In genomic region chr2:197307236-197307932, GRCh38 we compare ENCODE assay signal across 8 cellular contexts. TPM values are rescaled to one million over a fixed set of nuclear protein-coding genes. Genes with fewer than 3 reads are reported as not detected.
A peak's percentile ranks its signal among the peaks of the same experiment; 100 is the strongest.
DNase-seq lines count a peak whose midpoint lies in the region; ATAC-seq and TF ChIP-seq lines count a peak whose summit lies in the region.

No MANE protein-coding gene starts in this region.

- no peak for DNase-seq in CD4-positive, alpha-beta T cell
- DNase-seq in LHCN-M2 (ENCODE audit: low read depth): peak; percentile 11
- no peak for DNase-seq in activated naive CD8-positive, alpha-beta T cell treated with anti-CD3 and anti-CD28 coated beads, Interleukin-2, amount 10 ng/mL, durations not matched to agents 7 days and 5 days
- no peak for DNase-seq in naive thymus-derived CD4-positive, alpha-beta T cell

- no peaks in the 10 kb centered on the region for H3K27me3 Mint-ChIP-seq in CD4-positive, alpha-beta T cell
- no peaks in the 10 kb centered on the region for H3K27me3 Mint-ChIP-seq in activated naive CD8-positive, alpha-beta T cell treated with anti-CD3 and anti-CD28 coated beads, Interleukin-2, amount 10 ng/mL, durations not matched to agents 7 days and 5 days
- no peaks in the 10 kb centered on the region for H3K27me3 Mint-ChIP-seq in naive thymus-derived CD4-positive, alpha-beta T cell

- no peak for ATAC-seq in CD4-positive, alpha-beta T cell (ENCODE audit: poor library complexity)
- no peak for ATAC-seq in activated naive CD8-positive, alpha-beta T cell treated with anti-CD3 and anti-CD28 coated beads, Interleukin-2, amount 10 ng/mL, durations not matched to agents 7 days and 5 days (ENCODE audit: low read depth)
- ATAC-seq in naive thymus-derived CD4-positive, alpha-beta T cell: no peak
- no peak for ATAC-seq in GM18498 (IDR thresholded peaks at IDR 0.05; ENCODE audit: unreplicated experiment)
- no peak for ATAC-seq in GM19463 (IDR thresholded peaks at IDR 0.05; ENCODE audit: unreplicated experiment)
- no peak for ATAC-seq in HG03025 (IDR thresholded peaks at IDR 0.05; ENCODE audit: low FRiP score, unreplicated experiment)
- ATAC-seq in HG02588 (IDR thresholded peaks at IDR 0.05; ENCODE audit: unreplicated experiment): no peak

- CTCF ChIA-PET in CD4-positive, alpha-beta T cell (lab: Charles Lee): interaction anchor here (0.7 to 8.1 kb wide), 13 partner anchors 12 to 194 kb away, joined by 3 to 69 read pairs (median 5); no protein-coding TSS in a partner anchor
- CTCF ChIA-PET in naive thymus-derived CD4-positive, alpha-beta T cell (lab: Charles Lee): interaction anchor here (0.6 to 7.5 kb wide), 9 partner anchors 21 to 576 kb away, joined by 3 to 80 read pairs (median 5); no protein-coding TSS in a partner anchor

- H3K4me1 ChIP-seq in naive thymus-derived CD4-positive, alpha-beta T cell (ENCODE audit: control insufficient read depth in 2 of 2, insufficient read depth in 2 of 2, low read length in 2 of 2): peaks cover 65 to 69% of the 10 kb centered on the region in 2 donors

- intact Hi-C loops in CD4-positive, alpha-beta T cell (cut with DNase I, micrococcal nuclease): loop anchor here (5.0 to 10.0 kb wide), 2 partner anchors 50 to 1133 kb away; partner anchors contain the start of gene STK17B (in 1 of the 2)
- intact Hi-C loops in naive thymus-derived CD4-positive, alpha-beta T cell (cut with micrococcal nuclease): loop anchor here in 1 of 2 donors (5.0 to 10.0 kb wide), 4 partner anchors 190 to 1133 kb away; partner anchors contain the start of genes HSPD1, PGAP1 and STK17B

- H3K9me3 ChIP-seq in CD4-positive, alpha-beta T cell (ENCODE audit: control insufficient read depth, low read length): no peaks in the 10 kb centered on the region
- no peaks in the 10 kb centered on the region for H3K9me3 ChIP-seq in naive thymus-derived CD4-positive, alpha-beta T cell (ENCODE audit: control insufficient read depth in 2 of 3, low read length in 3 of 3)

- H3K36me3 Mint-ChIP-seq in CD4-positive, alpha-beta T cell (ENCODE audit: low read depth): peaks cover 55% of the 10 kb centered on the region
- peaks cover 24% of the 10 kb centered on the region for H3K36me3 Mint-ChIP-seq in activated naive CD8-positive, alpha-beta T cell treated with anti-CD3 and anti-CD28 coated beads, Interleukin-2, amount 10 ng/mL, durations not matched to agents 7 days and 5 days
- H3K36me3 Mint-ChIP-seq in naive thymus-derived CD4-positive, alpha-beta T cell: peaks cover 0 to 38% (median 4%) of the 10 kb centered on the region in 5 donors

- H3K9me3 Mint-ChIP-seq in CD4-positive, alpha-beta T cell: no peaks in the 10 kb centered on the region
- no peaks in the 10 kb centered on the region for H3K9me3 Mint-ChIP-seq in activated naive CD8-positive, alpha-beta T cell treated with anti-CD3 and anti-CD28 coated beads, Interleukin-2, amount 10 ng/mL, durations not matched to agents 7 days and 5 days
- H3K9me3 Mint-ChIP-seq in naive thymus-derived CD4-positive, alpha-beta T cell: no peaks in the 10 kb centered on the region

- POLR2A ChIA-PET in CD4-positive, alpha-beta T cell (lab: Charles Lee): interaction anchor here (0.7 to 20.5 kb wide), 15 partner anchors 10 to 1141 kb away, joined by 3 to 754 read pairs (median 15); partner anchors contain the start of genes HSPD1 and HSPE1
- POLR2A ChIA-PET in activated naive CD8-positive, alpha-beta T cell treated with anti-CD3 and anti-CD28 coated beads, Interleukin-2, amount 10 ng/mL, durations not matched to agents 7 days and 5 days (lab: Charles Lee): interaction anchor here (0.6 to 8.2 kb wide), 21 partner anchors 10 to 139 kb away, joined by 3 to 122 read pairs (median 5); no protein-coding TSS in a partner anchor
- POLR2A ChIA-PET in naive thymus-derived CD4-positive, alpha-beta T cell (lab: Charles Lee): interaction anchor here (0.6 to 13.4 kb wide), 15 partner anchors 11 to 174 kb away, joined by 3 to 250 read pairs (median 6); no protein-coding TSS in a partner anchor

- TF ChIP-seq CTCF in CD4-positive, alpha-beta T cell (IDR thresholded peaks at IDR 0.05): no peak

- H3K4me1 Mint-ChIP-seq in CD4-positive, alpha-beta T cell (ENCODE audit: low read depth): peaks cover 77% of the 10 kb centered on the region
- peaks cover 70% of the 10 kb centered on the region for H3K4me1 Mint-ChIP-seq in activated naive CD8-positive, alpha-beta T cell treated with anti-CD3 and anti-CD28 coated beads, Interleukin-2, amount 10 ng/mL, durations not matched to agents 7 days and 5 days
- H3K4me1 Mint-ChIP-seq in naive thymus-derived CD4-positive, alpha-beta T cell: peaks cover 39 to 77% (median 70%) of the 10 kb centered on the region in 7 donors

- peak overlapping the region; percentile 95 for H3K4me3 Mint-ChIP-seq in CD4-positive, alpha-beta T cell
- peak overlapping the region; percentile 92 for H3K4me3 Mint-ChIP-seq in activated naive CD8-positive, alpha-beta T cell treated with anti-CD3 and anti-CD28 coated beads, Interleukin-2, amount 10 ng/mL, durations not matched to agents 7 days and 5 days
- H3K4me3 Mint-ChIP-seq in naive thymus-derived CD4-positive, alpha-beta T cell: peak overlapping the region; percentile 85 to 98 (median 94)

- peak overlapping the region; percentile 95 for H3K27ac Mint-ChIP-seq in CD4-positive, alpha-beta T cell
- peak overlapping the region; percentile 81 for H3K27ac Mint-ChIP-seq in activated naive CD8-positive, alpha-beta T cell treated with anti-CD3 and anti-CD28 coated beads, Interleukin-2, amount 10 ng/mL, durations not matched to agents 7 days and 5 days
- peak overlapping the region; percentile 90 to 99 (median 95) for H3K27ac Mint-ChIP-seq in naive thymus-derived CD4-positive, alpha-beta T cell

- peak overlapping the region; percentile 90 for H3K4me3 ChIP-seq in naive thymus-derived CD4-positive, alpha-beta T cell (ENCODE audit: low read length)

- H3K27ac ChIP-seq in CD4-positive, alpha-beta T cell (ENCODE audit: low read depth, low read length): peak overlapping the region; percentile 96
- peak overlapping the region; percentile 85 for H3K27ac ChIP-seq in naive thymus-derived CD4-positive, alpha-beta T cell (ENCODE audit: low read depth, low read length)

- no peaks in the 10 kb centered on the region for H3K27me3 ChIP-seq in CD4-positive, alpha-beta T cell (ENCODE audit: control insufficient read depth, insufficient read depth, low read length)
- H3K27me3 ChIP-seq in naive thymus-derived CD4-positive, alpha-beta T cell (ENCODE audit: control insufficient read depth in 2 of 2, insufficient read depth in 2 of 2, low read length in 2 of 2): no peaks in the 10 kb centered on the region

- H3K36me3 ChIP-seq in naive thymus-derived CD4-positive, alpha-beta T cell (ENCODE audit: control insufficient read depth in 2 of 3, insufficient read depth in 3 of 3, low read length in 3 of 3): peaks cover 0 to 4% (median 0%) of the 10 kb centered on the region in 3 experiments

RNA-seq across cellular contexts. Expression of gene ANKRD44, which starts 3.2 kb away (rescaled TPM):
- 100 to 1,000 TPM; 170 to 186 TPM for total RNA-seq in CD4-positive, alpha-beta T cell
- total RNA-seq in LHCN-M2 (2014; rRNA removed): 3.0 and 4.0 TPM in 2 replicates
- polyA plus RNA-seq in LHCN-M2 (2012): 4.4 TPM
- 100 to 1,000 TPM; 240 to 243 TPM for total RNA-seq in activated naive CD8-positive, alpha-beta T cell treated with anti-CD3 and anti-CD28 coated beads, Interleukin-2, amount 10 ng/mL, durations not matched to agents 7 days and 5 days
- total RNA-seq in naive thymus-derived CD4-positive, alpha-beta T cell: 100 to 1,000 TPM; 234 to 296 (median 291) TPM
- polyA plus RNA-seq in naive thymus-derived CD4-positive, alpha-beta T cell: 10 to 100 TPM; 88.6 to 95.4 TPM

Comparison
In these comparisons a context has a peak if more than half of its experiments do, and no peak if none do; other contexts are left out.
1. RNA of gene ANKRD44, which starts 3.2 kb away (total RNA-seq): 234 to 296 TPM in naive thymus-derived CD4-positive, alpha-beta T cell, 240 to 243 TPM in activated naive CD8-positive, alpha-beta T cell treated with anti-CD3 and anti-CD28 coated beads, Interleukin-2, amount 10 ng/mL, durations not matched to agents 7 days and 5 days and 170 to 186 TPM in CD4-positive, alpha-beta T cell; 3.0 to 4.0 TPM in LHCN-M2; every median in the first group is over 10 times any median in the second.
2. Peak in every context shown above with its lines, with median percentiles within 50 percentile points of each other: H3K27ac Mint-ChIP-seq and H3K4me3 Mint-ChIP-seq.